Comparison of ENCODE assay signal across 18 cellular contexts in the genomic region with DNA sequence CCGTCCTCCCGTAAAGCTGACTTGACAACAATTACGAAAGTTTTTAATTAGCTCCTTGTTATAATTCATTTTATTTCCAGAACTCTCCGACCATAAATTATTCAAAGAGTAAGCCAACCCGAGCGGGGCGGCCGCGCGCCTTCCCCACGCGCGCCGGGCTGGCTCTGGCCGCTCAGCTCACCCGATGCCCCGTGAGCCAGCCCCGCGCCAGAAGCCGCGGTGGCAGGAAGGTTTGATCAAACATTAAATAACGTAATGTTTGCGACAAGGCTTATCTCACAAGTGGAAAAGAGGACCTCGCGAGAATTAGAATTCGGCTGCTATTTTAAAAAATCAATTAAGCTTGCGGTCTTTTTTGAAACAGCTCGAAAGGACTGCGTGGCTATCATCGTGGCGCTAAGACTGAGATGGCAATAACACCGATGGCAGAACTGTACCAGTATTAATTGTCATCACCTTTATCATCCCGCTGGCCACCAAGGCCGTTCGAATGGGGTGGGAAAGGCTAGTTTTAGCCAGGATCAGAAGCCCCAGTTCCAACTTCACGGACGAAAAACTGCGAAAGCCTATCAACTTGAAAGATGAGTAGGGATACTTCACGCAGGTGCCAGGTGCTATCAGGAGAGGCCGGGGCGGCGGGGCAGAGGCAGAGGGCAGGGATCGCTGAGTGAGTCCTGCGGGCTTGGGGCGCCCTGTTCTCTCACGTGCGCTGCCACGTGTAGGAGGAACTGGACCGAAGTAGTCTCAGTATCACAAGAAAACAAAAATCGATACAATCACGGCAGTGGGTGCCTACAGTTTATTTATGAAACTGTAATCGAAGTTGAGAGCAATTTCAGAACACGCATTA. TPM values are rescaled to one million over a fixed set of nuclear protein-coding genes. Genes with fewer than 3 reads are reported as not detected.
DNase-seq lines count a peak whose midpoint lies in the region; ATAC-seq, FAIRE-seq and TF ChIP-seq lines count a peak whose summit lies in the region.
"Had no signal": no experiment of that assay in that cellular context is flagged by ENCODE, and none has a peak within 500 bp of the region (broad histone marks: within the 10 kb centered on the region; RNA-seq: fewer than 3 reads in every experiment).

No MANE protein-coding gene starts in this region.

- H3K4me2 ChIP-seq in HepG2 (ENCODE audit: low read depth, low read length), result peak overlapping the region; percentile 63

- TF ChIP-seq RAD21 in HepG2 (CRISPR knock-in tag; IDR thresholded peaks at IDR 0.05), result no peak

- DNase-seq in activated naive CD4-positive, alpha-beta T cell treated with anti-CD3 and anti-CD28 coated beads, Interleukin-2, amount 10 ng/mL, durations not matched to agents 7 days and 5 days, result no peak
- DNase-seq in activated naive CD4-positive, alpha-beta T cell treated with Interleukin-2 at 50 U/mL for 16 hours, result no peak
- DNase-seq in WTC11 (ENCODE audit: low spot score) (peak; percentile 61), HepG2 (ENCODE audit: low spot score) (no peak), testis (no peak), NCI-H526 treated with DMSO at 0.1 percent for 48 hours (lab: John Stamatoyannopoulos, UW) (no peak), adrenal gland (no peak)
- no peak for DNase-seq in activated CD8-positive, alpha-beta memory T cell treated with anti-CD3 and anti-CD28 coated beads, Interleukin-2, amount 10 ng/mL, durations not matched to agents 7 days and 5 days
- DNase-seq: activated effector memory CD4-positive, alpha-beta T cell treated with Interleukin-2 at 50 U/mL for 16 hours; foreskin keratinocyte; Peyer's patch; thyroid gland had no signal

- H3K9me3 ChIP-seq in HepG2 (ENCODE audit: low read length) (no peaks in the 10 kb centered on the region), testis (no peaks in the 10 kb centered on the region), adrenal gland (replicated peaks in 1 of 3) (no peaks in the 10 kb centered on the region)
- H3K9me3 ChIP-seq: left lung, thyroid gland had no signal

- H4K20me1 ChIP-seq in HepG2 (ENCODE audit: insufficient read depth, low read length), result no peaks in the 10 kb centered on the region

- H3K9me3 Mint-ChIP-seq in activated naive CD4-positive, alpha-beta T cell treated with anti-CD3 and anti-CD28 coated beads, Interleukin-2, amount 10 ng/mL, durations not matched to agents 7 days and 5 days, result no peaks in the 10 kb centered on the region
- H3K9me3 Mint-ChIP-seq in WTC11, result no peaks in the 10 kb centered on the region
- no peaks in the 10 kb centered on the region for H3K9me3 Mint-ChIP-seq in activated CD8-positive, alpha-beta memory T cell treated with anti-CD3 and anti-CD28 coated beads, Interleukin-2, amount 10 ng/mL, durations not matched to agents 7 days and 5 days (ENCODE audit: low read depth)

- TF ChIP-seq EP300 in HepG2 (IDR thresholded peaks at IDR 0.05; ENCODE audit: low read depth in 2 of 2, low read length in 2 of 2) (no peak), HepG2 (CRISPR knock-in tag; IDR thresholded peaks at IDR 0.05; ENCODE audit: borderline replicate concordance) (no peak)

- peaks cover 6% of the 10 kb centered on the region; the same call in 1 of the 2 replicates for H3K4me1 ChIP-seq in HepG2 (ENCODE audit: insufficient read depth, low read length)
- no peaks in the 10 kb centered on the region for H3K4me1 ChIP-seq in testis
- H3K4me1 ChIP-seq in adrenal gland (replicated peaks in 1 of 2), result peaks cover 4 to 14% of the 10 kb centered on the region in 2 donors
- H3K4me1 ChIP-seq: foreskin keratinocyte had no signal

- peak overlapping the region; percentile 64 for H3K27ac Mint-ChIP-seq in activated naive CD4-positive, alpha-beta T cell treated with anti-CD3 and anti-CD28 coated beads, Interleukin-2, amount 10 ng/mL, durations not matched to agents 7 days and 5 days
- no peak overlapping the region for H3K27ac Mint-ChIP-seq in WTC11
- no peak overlapping the region for H3K27ac Mint-ChIP-seq in activated CD8-positive, alpha-beta memory T cell treated with anti-CD3 and anti-CD28 coated beads, Interleukin-2, amount 10 ng/mL, durations not matched to agents 7 days and 5 days
- H3K27ac Mint-ChIP-seq: progenitor cell of endocrine pancreas had no signal

- H3K4me3 Mint-ChIP-seq in activated naive CD4-positive, alpha-beta T cell treated with anti-CD3 and anti-CD28 coated beads, Interleukin-2, amount 10 ng/mL, durations not matched to agents 7 days and 5 days, result peak overlapping the region; percentile 28
- H3K4me3 Mint-ChIP-seq in WTC11, result peak overlapping the region; percentile 68
- no peak overlapping the region for H3K4me3 Mint-ChIP-seq in activated CD8-positive, alpha-beta memory T cell treated with anti-CD3 and anti-CD28 coated beads, Interleukin-2, amount 10 ng/mL, durations not matched to agents 7 days and 5 days

- H3K27me3 ChIP-seq in HepG2 (ENCODE audit: control insufficient read depth in 1 of 2, insufficient read depth in 2 of 2, low read length in 2 of 2) (peaks cover 0 to 41% of the 10 kb centered on the region in 2 experiments; a peak in 2 of 5 replicates), testis (peaks cover 8% of the 10 kb centered on the region), adrenal gland (peaks cover 97% of the 10 kb centered on the region)

- WGBS in HepG2 (ENCODE audit: low lambda C conversion rate), result 47% methylated on average over 53 of the region's 53 CpGs
- 10 to 11% methylated on average over 50 to 53 of the region's 53 CpGs for WGBS in testis, 2 donors
- 9 to 14% (median 11%) methylated on average over 51 to 53 of the region's 53 CpGs for WGBS in adrenal gland, 4 donors

- H3K4me3 ChIP-seq in HepG2 (replicated peaks in 1 of 3; ENCODE audit: insufficient read depth in 1 of 3, low read depth in 2 of 3, low read length in 3 of 3), result peak overlapping the region; percentile 4 to 42 (median 36); a peak in 4 of 6 replicates
- peak overlapping the region; percentile 46 to 56 for H3K4me3 ChIP-seq in testis
- H3K4me3 ChIP-seq in adrenal gland, result no peak overlapping the region
- H3K4me3 ChIP-seq: thyroid gland had no signal

- H3K27me3 Mint-ChIP-seq in activated naive CD4-positive, alpha-beta T cell treated with anti-CD3 and anti-CD28 coated beads, Interleukin-2, amount 10 ng/mL, durations not matched to agents 7 days and 5 days, result peaks cover 94% of the 10 kb centered on the region
- peaks cover 98% of the 10 kb centered on the region for H3K27me3 Mint-ChIP-seq in WTC11 (ENCODE audit: low read depth)
- H3K27me3 Mint-ChIP-seq in activated CD8-positive, alpha-beta memory T cell treated with anti-CD3 and anti-CD28 coated beads, Interleukin-2, amount 10 ng/mL, durations not matched to agents 7 days and 5 days, result peaks cover 92% of the 10 kb centered on the region

- no peak for ATAC-seq in WTC11
- ATAC-seq in HepG2, result peak; percentile 26; the same call in 2 of the 3 replicates
- ATAC-seq in activated CD8-positive, alpha-beta memory T cell treated with anti-CD3 and anti-CD28 coated beads, Interleukin-2, amount 10 ng/mL, durations not matched to agents 7 days and 5 days, result no peak
- ATAC-seq: HCT116 had no signal

- CTCF ChIA-PET in activated naive CD4-positive, alpha-beta T cell treated with anti-CD3 and anti-CD28 coated beads, Interleukin-2, amount 10 ng/mL, durations not matched to agents 7 days and 5 days (lab: Charles Lee), result no interaction called here
- CTCF ChIA-PET in WTC11 (lab: Charles Lee), result interaction anchor here (0.9 to 3.2 kb wide), 4 partner anchors 10 to 476 kb away, joined by 3 to 25 read pairs (median 7); no protein-coding TSS in a partner anchor
- CTCF ChIA-PET in HepG2 (lab: Yijun Ruan, JAX; ENCODE audit: low intra/inter-chr PET ratio, low total read pairs), result no interaction called here
- CTCF ChIA-PET in activated CD8-positive, alpha-beta memory T cell treated with anti-CD3 and anti-CD28 coated beads, Interleukin-2, amount 10 ng/mL, durations not matched to agents 7 days and 5 days (lab: Charles Lee), result no interaction called here

- H3K4me1 Mint-ChIP-seq in activated naive CD4-positive, alpha-beta T cell treated with anti-CD3 and anti-CD28 coated beads, Interleukin-2, amount 10 ng/mL, durations not matched to agents 7 days and 5 days, result peaks cover 23% of the 10 kb centered on the region
- peaks cover 59% of the 10 kb centered on the region for H3K4me1 Mint-ChIP-seq in WTC11
- H3K4me1 Mint-ChIP-seq in activated CD8-positive, alpha-beta memory T cell treated with anti-CD3 and anti-CD28 coated beads, Interleukin-2, amount 10 ng/mL, durations not matched to agents 7 days and 5 days, result peaks cover 11% of the 10 kb centered on the region

- TF ChIP-seq POLR2A in HepG2 (IDR thresholded peaks at IDR 0.05; ENCODE audit: insufficient read depth in 1 of 2, low read depth in 2 of 2, low read length in 2 of 2) (no peak), testis (IDR thresholded peaks at IDR 0.05) (no peak), adrenal gland (IDR thresholded peaks at IDR 0.05) (no peak)

- no peak overlapping the region for H3K9ac ChIP-seq in HepG2 (ENCODE audit: insufficient read depth, low read depth, low read length)

- H3K27ac ChIP-seq in HepG2 (ENCODE audit: extremely low read length, insufficient read depth, low read length) (no peak overlapping the region), testis (no peak overlapping the region), adrenal gland (no peak overlapping the region)
- H3K27ac ChIP-seq: foreskin keratinocyte, left lung, Peyer's patch, thyroid gland, VCaP had no signal

- in situ Hi-C loops in HepG2 (cut with HindIII; ENCODE audit: extremely low pct_ligation_motif_present, low pct_unique_long_range_greater_than_20kb), result no loop called here

- no TSS peak for BruUV-seq in HepG2 (replicated peaks; lab: Mats Ljungman, UMichigan)

- FAIRE-seq in HepG2 (lab: Jason Lieb, UNC), result no peak
- FAIRE-seq: colon had no signal

- H3K36me3 Mint-ChIP-seq in activated naive CD4-positive, alpha-beta T cell treated with anti-CD3 and anti-CD28 coated beads, Interleukin-2, amount 10 ng/mL, durations not matched to agents 7 days and 5 days, result peaks cover 3% of the 10 kb centered on the region
- no peaks in the 10 kb centered on the region for H3K36me3 Mint-ChIP-seq in WTC11
- H3K36me3 Mint-ChIP-seq in activated CD8-positive, alpha-beta memory T cell treated with anti-CD3 and anti-CD28 coated beads, Interleukin-2, amount 10 ng/mL, durations not matched to agents 7 days and 5 days, result peaks cover 3% of the 10 kb centered on the region

- no peaks in the 10 kb centered on the region for H3K36me3 ChIP-seq in HepG2 (replicated peaks in 1 of 2; ENCODE audit: control insufficient read depth in 1 of 2, insufficient read depth in 2 of 2, low read length in 2 of 2)
- H3K36me3 ChIP-seq in testis (ENCODE audit: low read depth, missing control alignments), result no peaks in the 10 kb centered on the region
- no peaks in the 10 kb centered on the region for H3K36me3 ChIP-seq in adrenal gland (replicated peaks in 1 of 2)
- H3K36me3 ChIP-seq: left lung, Peyer's patch, thyroid gland had no signal

- no peak for TF ChIP-seq CTCF in WTC11 (IDR thresholded peaks at IDR 0.05)
- no peak for TF ChIP-seq CTCF in HepG2 (CRISPR knock-in tag; IDR thresholded peaks at IDR 0.05)
- TF ChIP-seq CTCF in testis (IDR thresholded peaks at IDR 0.05), result no peak
- TF ChIP-seq CTCF in adrenal gland (IDR thresholded peaks at IDR 0.05), result no peak

- POLR2A ChIA-PET in WTC11 (lab: Charles Lee) (no interaction called here), HepG2 (lab: Yijun Ruan, JAX) (no interaction called here)

- intact Hi-C loops in HepG2 (cut with micrococcal nuclease; ENCODE audit: unreplicated experiment), result no loop called here
- intact Hi-C loops in testis (cut with DNase I; ENCODE audit: low total_unique reads), result no loop called here
- intact Hi-C loops in adrenal gland (cut with DNase I), result no loop called here

- H3K79me2 ChIP-seq in HepG2 (ENCODE audit: insufficient read depth, low read length), result no peaks in the 10 kb centered on the region

- no peak overlapping the region for H2AFZ ChIP-seq in HepG2 (ENCODE audit: low read length)

RNA-seq across cellular contexts. Expression of a gene that starts 6.4 kb away (rescaled TPM):
- 0.11 to 0.26 TPM (median 0.14 TPM) in 3 replicates for total RNA-seq in WTC11 (2021)
- 0.74 and 1.1 TPM in 2 replicates for total RNA-seq in HepG2 (2016; rRNA removed; fragmentation: Illumina TruSeq; extraction: Trizol)
- total RNA-seq in HepG2 (2016; cell fraction: cytosol; rRNA removed; fragmentation: Illumina TruSeq; extraction: Trizol; ENCODE audit: low read depth), result 0.10 TPM in 1 of 2 replicates, not detected in the other
- total RNA-seq in HepG2 (2016; cell fraction: insoluble cytoplasmic fraction; rRNA removed; fragmentation: Illumina TruSeq; extraction: Trizol), result 0.54 and 0.87 TPM in 2 replicates
- 0.34 and 0.41 TPM in 2 replicates for total RNA-seq in HepG2 (2016; cell fraction: membrane; rRNA removed; fragmentation: Illumina TruSeq; extraction: Trizol)
- total RNA-seq in HepG2 (2016; cell fraction: nucleus; rRNA removed; fragmentation: Illumina TruSeq; extraction: Trizol), result 1.5 and 1.6 TPM in 2 replicates
- polyA plus RNA-seq in HepG2 (2011; rRNA removed), result 1.0 and 1.3 TPM in 2 replicates
- polyA plus RNA-seq in HepG2 (2011; cell fraction: cytosol; rRNA removed), result 0.21 and 0.54 TPM in 2 replicates
- polyA plus RNA-seq in HepG2 (2011; cell fraction: nucleus; rRNA removed), result 4.2 and 5.2 TPM in 2 replicates
- 1.3 and 2.9 TPM in 2 replicates for polyA plus RNA-seq in HepG2 (2012)
- polyA plus RNA-seq in HepG2 (2016; cell fraction: cytosol; fragmentation: Illumina TruSeq; extraction: Trizol; ENCODE audit: low read depth), result 0.05 and 0.07 TPM in 2 replicates
- polyA plus RNA-seq in HepG2 (2016; cell fraction: insoluble cytoplasmic fraction; fragmentation: Illumina TruSeq; extraction: Trizol; ENCODE audit: low read depth), result 0.76 and 0.91 TPM in 2 replicates
- polyA plus RNA-seq in HepG2 (2016; cell fraction: membrane; fragmentation: Illumina TruSeq; extraction: Trizol; ENCODE audit: low read depth), result 0.16 and 0.19 TPM in 2 replicates
- polyA plus RNA-seq in HepG2 (2016; cell fraction: nucleus; fragmentation: Illumina TruSeq; extraction: Trizol; ENCODE audit: insufficient read depth, low read depth), result 3.4 TPM in 2 replicates
- polyA minus RNA-seq in HepG2 (2011; rRNA and poly(A)+ RNA removed; ENCODE audit: low replicate concordance), result 0.40 TPM in 1 of 2 replicates, not detected in the other
- polyA minus RNA-seq in HepG2 (2011; cell fraction: cytosol; rRNA and poly(A)+ RNA removed), result 0.40 and 0.44 TPM in 2 replicates
- 1.4 and 1.9 TPM in 2 replicates for polyA minus RNA-seq in HepG2 (2011; cell fraction: nucleus; rRNA and poly(A)+ RNA removed)
- 1 to 10 TPM; 1.2 to 1.3 TPM for total RNA-seq in testis
- polyA plus RNA-seq in testis (ENCODE audit: insufficient read depth, low read depth, low replicate concordance), result 0.57 TPM
- total RNA-seq in activated CD8-positive, alpha-beta memory T cell treated with anti-CD3 and anti-CD28 coated beads, Interleukin-2, amount 10 ng/mL, durations not matched to agents 7 days and 5 days, result under 1 TPM; 0.18 to 0.23 TPM
- total RNA-seq in adrenal gland, result not detected
- under 1 TPM in 1 of 3 donors, not detected in 2; 0.03 TPM for polyA plus RNA-seq in adrenal gland
- total RNA-seq: foreskin keratinocyte, left lung, Peyer's patch, thyroid gland had no signal
- polyA plus RNA-seq: BJ, foreskin keratinocyte had no signal

Comparison
In these comparisons a context has a peak if more than half of its experiments do, and no peak if none do; other contexts are left out.
1. H3K4me3 ChIP-seq: peak in HepG2 (3 of 3) and testis (2 of 2); none in adrenal gland (0 of 4).